Comparison of ENCODE assay signal across 9 cellular contexts in genomic region chr12:70609203-70609602, GRCh38. TPM values are rescaled to one million over a fixed set of nuclear protein-coding genes. Genes with fewer than 3 reads are reported as not detected.
DNase-seq lines count a peak whose midpoint lies in the region; ATAC-seq and TF ChIP-seq lines count a peak whose summit lies in the region.
"Had no signal": no experiment of that assay in that cellular context is flagged by ENCODE, and none has a peak within 500 bp of the region (broad histone marks: within the 10 kb centered on the region; RNA-seq: fewer than 3 reads in every experiment).

No MANE protein-coding gene starts in this region.

- peak overlapping the region; percentile 90 for H3K4me3 Mint-ChIP-seq in neural crest cell
- H3K4me3 Mint-ChIP-seq in activated T-helper 2 cell treated with anti-CD3 and anti-CD28 coated beads, Interferon-gamma antibody, Interleukin-2, Interleukin-4, amounts not matched to agents 10 μg/mL and 5 μg/mL and 100 μg/mL, durations not matched to agents 14 hours and 24 hours and 36 hours (ENCODE audit: low read depth), result no peak overlapping the region

- peak overlapping the region; percentile 58; the same call in 1 of the 2 replicates for H3K4me3 ChIP-seq in BJ (ENCODE audit: low read depth, low read length)
- peak overlapping the region; percentile 65 for H3K4me3 ChIP-seq in NT2/D1 (ENCODE audit: insufficient read length, low read depth)

- H3K27me3 ChIP-seq in BJ (ENCODE audit: control insufficient read depth, insufficient read depth, low read length), result no peaks in the 10 kb centered on the region
- H3K27me3 ChIP-seq in NT2/D1 (ENCODE audit: insufficient read depth, insufficient read length), result peaks cover 44% of the 10 kb centered on the region

- no peak for DNase-seq in BJ (ENCODE audit: low read depth)
- no peak for DNase-seq in NT2/D1 (ENCODE audit: low read depth, low spot score)
- no peak for DNase-seq in neural crest cell (ENCODE audit: low read depth, low spot score)
- DNase-seq in activated T-helper 2 cell treated with anti-CD3 and anti-CD28 coated beads, Interferon-gamma antibody, Interleukin-2, Interleukin-4, amounts not matched to agents 10 μg/mL and 5 μg/mL and 100 μg/mL, durations not matched to agents 14 hours and 24 hours and 36 hours (ENCODE audit: low spot score), result no peak
- no peak for DNase-seq in NCI-H1417 treated with DMSO at 0.1 percent for 48 hours (lab: John Stamatoyannopoulos, UW)
- DNase-seq in cerebellum (ENCODE audit: low spot score), result no peak
- DNase-seq: cortex of kidney had no signal

- CTCF ChIA-PET in BJ (lab: Yijun Ruan, JAX), result interaction anchor here (1.1 to 1.6 kb wide), 4 partner anchors 10 to 110 kb away, joined by 3 to 6 read pairs (median 4); no protein-coding TSS in a partner anchor

- H3K9me3 ChIP-seq in NT2/D1 (ENCODE audit: insufficient read depth, low read length), result no peaks in the 10 kb centered on the region

- no peaks in the 10 kb centered on the region for H3K36me3 ChIP-seq in BJ (ENCODE audit: control insufficient read depth, insufficient read depth, low read length)
- H3K36me3 ChIP-seq in NT2/D1 (ENCODE audit: insufficient read depth, insufficient read length, low read length), result no peaks in the 10 kb centered on the region

- TF ChIP-seq CTCF in BJ (IDR thresholded peaks at IDR 0.05; ENCODE audit: insufficient read depth, low read depth, low read length) (no peak), neural crest cell (conservative IDR thresholded peaks at IDR 0.05) (no peak)

- no peaks in the 10 kb centered on the region for H3K9me3 Mint-ChIP-seq in neural crest cell
- no peaks in the 10 kb centered on the region for H3K9me3 Mint-ChIP-seq in activated T-helper 2 cell treated with anti-CD3 and anti-CD28 coated beads, Interferon-gamma antibody, Interleukin-2, Interleukin-4, amounts not matched to agents 10 μg/mL and 5 μg/mL and 100 μg/mL, durations not matched to agents 14 hours and 24 hours and 36 hours

- H3K4me1 ChIP-seq in NT2/D1 (ENCODE audit: insufficient read depth, insufficient read length), result no peaks in the 10 kb centered on the region

- intact Hi-C loops in activated T-helper 2 cell treated with anti-CD3 and anti-CD28 coated beads, Interferon-gamma antibody, Interleukin-2, Interleukin-4, amounts not matched to agents 10 μg/mL and 5 μg/mL and 100 μg/mL, durations not matched to agents 14 hours and 24 hours and 36 hours (cut with micrococcal nuclease), result no loop called here

- H3K9ac ChIP-seq in NT2/D1 (ENCODE audit: insufficient read length, low read depth), result peak overlapping the region; percentile 74

- H3K27ac Mint-ChIP-seq in neural crest cell (ENCODE audit: unreplicated experiment), result no peak overlapping the region
- no peak overlapping the region for H3K27ac Mint-ChIP-seq in activated T-helper 2 cell treated with anti-CD3 and anti-CD28 coated beads, Interferon-gamma antibody, Interleukin-2, Interleukin-4, amounts not matched to agents 10 μg/mL and 5 μg/mL and 100 μg/mL, durations not matched to agents 14 hours and 24 hours and 36 hours

- peaks cover 13% of the 10 kb centered on the region for H3K4me1 Mint-ChIP-seq in neural crest cell
- peaks cover 1% of the 10 kb centered on the region for H3K4me1 Mint-ChIP-seq in activated T-helper 2 cell treated with anti-CD3 and anti-CD28 coated beads, Interferon-gamma antibody, Interleukin-2, Interleukin-4, amounts not matched to agents 10 μg/mL and 5 μg/mL and 100 μg/mL, durations not matched to agents 14 hours and 24 hours and 36 hours (ENCODE audit: low read depth)

- peak; percentile 17 for ATAC-seq in esophagus mucosa
- ATAC-seq in GM21576 (IDR thresholded peaks at IDR 0.05; ENCODE audit: unreplicated experiment), result no peak

- POLR2A ChIA-PET in BJ (lab: Charles Lee), result no interaction called here

- H3K27me3 Mint-ChIP-seq in neural crest cell (ENCODE audit: low read depth), result peaks cover 35% of the 10 kb centered on the region
- peaks cover 37% of the 10 kb centered on the region for H3K27me3 Mint-ChIP-seq in activated T-helper 2 cell treated with anti-CD3 and anti-CD28 coated beads, Interferon-gamma antibody, Interleukin-2, Interleukin-4, amounts not matched to agents 10 μg/mL and 5 μg/mL and 100 μg/mL, durations not matched to agents 14 hours and 24 hours and 36 hours (ENCODE audit: low read depth)

- no peaks in the 10 kb centered on the region for H3K36me3 Mint-ChIP-seq in neural crest cell (ENCODE audit: low read depth)
- no peaks in the 10 kb centered on the region for H3K36me3 Mint-ChIP-seq in activated T-helper 2 cell treated with anti-CD3 and anti-CD28 coated beads, Interferon-gamma antibody, Interleukin-2, Interleukin-4, amounts not matched to agents 10 μg/mL and 5 μg/mL and 100 μg/mL, durations not matched to agents 14 hours and 24 hours and 36 hours (ENCODE audit: low read depth)

RNA-seq across cellular contexts. Expression of gene PTPRB, which starts 28.0 kb away (rescaled TPM):
- polyA plus RNA-seq in BJ (2011; rRNA removed), result 1.7 and 2.1 TPM in 2 replicates
- polyA minus RNA-seq in BJ (2011; rRNA and poly(A)+ RNA removed), result 1.4 and 2.4 TPM in 2 replicates
- 5.1 TPM for total RNA-seq in esophagus mucosa
- 0.59 and 0.93 TPM in 2 replicates for total RNA-seq in neural crest cell
- total RNA-seq in activated T-helper 2 cell treated with anti-CD3 and anti-CD28 coated beads, Interferon-gamma antibody, Interleukin-2, Interleukin-4, amounts not matched to agents 10 μg/mL and 5 μg/mL and 100 μg/mL, durations not matched to agents 14 hours and 24 hours and 36 hours, result not detected in 2 replicates
- 8.3 TPM for total RNA-seq in cerebellum
